ENCODE assay signal across 11 cellular contexts in the genomic region with DNA sequence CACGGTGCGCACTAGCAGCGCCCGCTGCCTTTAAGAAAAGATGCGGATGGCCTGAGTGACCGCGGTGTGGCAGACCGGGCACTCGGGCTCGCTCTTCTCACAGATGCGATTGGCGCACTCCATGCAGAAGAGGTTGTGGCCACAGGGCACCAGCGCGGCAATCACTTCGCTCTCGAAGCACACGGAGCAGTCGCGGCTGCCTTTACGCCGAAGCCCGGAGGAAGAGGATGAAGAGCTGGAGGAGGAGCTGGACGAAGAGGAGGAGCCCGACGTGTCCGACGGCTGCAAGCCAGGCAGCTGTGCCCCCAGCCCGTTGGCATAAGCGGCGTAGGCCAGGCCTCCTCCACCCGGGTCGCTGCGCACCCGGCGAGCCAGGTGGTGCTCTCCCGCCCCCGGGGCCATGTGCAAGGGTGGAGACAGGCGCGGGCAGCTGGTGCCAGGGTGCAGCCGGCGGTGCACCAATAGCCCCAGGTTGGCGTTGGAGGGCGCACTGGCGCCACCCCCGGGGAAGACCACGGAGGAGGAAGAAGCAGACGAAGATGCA. TPM values are rescaled to one million over a fixed set of nuclear protein-coding genes. Genes with fewer than 3 reads are reported as not detected.
DNase-seq lines count a peak whose midpoint lies in the region; ATAC-seq and TF ChIP-seq lines count a peak whose summit lies in the region.
"Had no signal": no experiment of that assay in that cellular context is flagged by ENCODE, and none has a peak within 500 bp of the region (broad histone marks: within the 10 kb centered on the region; RNA-seq: fewer than 3 reads in every experiment).

No MANE protein-coding gene starts in this region.

- no peak overlapping the region for H2BK15ac ChIP-seq in IMR-90 (ENCODE audit: low read depth, low read length)

- H3K14ac ChIP-seq in IMR-90 (replicated peaks; ENCODE audit: low read depth, low read length) (0 out of 2 replicates have a peak overlapping the region, but pooled peaks have one; percentile 15), trophoblast cell (ENCODE audit: low read length) (no peak overlapping the region)

- H3K9ac ChIP-seq in IMR-90 (ENCODE audit: low read depth, low read length) (peak overlapping the region; percentile 92), trophoblast cell (ENCODE audit: low read length) (no peak overlapping the region)

- 24% methylated on average over 23 of the region's 47 CpGs; no CpG with 5 or more reads in 1 of the 2 experiments for WGBS in IMR-90 (ENCODE audit: extremely low coverage in 2 of 2, insufficient read length in 1 of 2), 2 experiments
- no CpG with 5 or more reads among the region's 47 CpGs for WGBS in trophoblast cell (ENCODE audit: extremely low coverage, insufficient coverage, insufficient read length)

- H3K27me3 ChIP-seq in IMR-90 (ENCODE audit: control insufficient read depth, insufficient read depth, low read length) (no peaks in the 10 kb centered on the region), trophoblast cell (ENCODE audit: insufficient read depth, low read length) (peaks cover 24% of the 10 kb centered on the region)

- TF ChIP-seq RAD21 in IMR-90 (IDR thresholded peaks at IDR 0.05; ENCODE audit: low read length) = no peak

- H3K9me1 ChIP-seq in IMR-90 (ENCODE audit: insufficient read depth, low read length) = peaks cover 5% of the 10 kb centered on the region; the same call in 1 of the 2 replicates

- no peak overlapping the region for H2BK20ac ChIP-seq in IMR-90 (ENCODE audit: low read depth, low read length)

- no peak overlapping the region for H4K12ac ChIP-seq in trophoblast cell (ENCODE audit: low read depth, low read length)

- H3K4me1 ChIP-seq in IMR-90 (ENCODE audit: control insufficient read depth, insufficient read depth, low read length) = peaks cover 7% of the 10 kb centered on the region
- H3K4me1 ChIP-seq in trophoblast cell (ENCODE audit: control insufficient read depth in 1 of 2, insufficient read depth in 2 of 2, low read length in 2 of 2) = peaks cover 7 to 13% of the 10 kb centered on the region in 2 experiments

- H3K56ac ChIP-seq in IMR-90 (ENCODE audit: extremely low read depth, insufficient read depth, low read length) = no peak overlapping the region

- H3K36me3 ChIP-seq in IMR-90 (ENCODE audit: control insufficient read depth, insufficient read depth, low read length) (peaks cover 14% of the 10 kb centered on the region; the same call in 1 of the 2 replicates), trophoblast cell (ENCODE audit: control insufficient read depth in 1 of 2, insufficient read depth in 2 of 2, low read length in 2 of 2) (peaks cover 10% of the 10 kb centered on the region in 2 experiments)

- TF ChIP-seq CTCF in IMR-90 (conservative IDR thresholded peaks at IDR 0.05; ENCODE audit: low read depth, low read length) (no peak), endothelial cell (IDR thresholded peaks at IDR 0.05; ENCODE audit: unreplicated experiment) (no peak)

- H3K9me3 ChIP-seq in IMR-90 (ENCODE audit: control insufficient read depth, insufficient read depth, low read length) (no peaks in the 10 kb centered on the region), trophoblast cell (ENCODE audit: insufficient read depth, low read depth, low read length) (peaks cover 9% of the 10 kb centered on the region)

- peaks cover 17% of the 10 kb centered on the region for H3K36me3 Mint-ChIP-seq in endothelial cell (ENCODE audit: low read depth, unreplicated experiment)

- H4K8ac ChIP-seq in IMR-90 (ENCODE audit: low read depth in 2 of 2, low read length in 2 of 2) = 0 out of 4 replicates have a peak overlapping the region, but pooled peaks of 1 of the 2 experiments have one; percentile 28
- H4K8ac ChIP-seq in trophoblast cell (ENCODE audit: low read depth, low read length) = no peak overlapping the region

- H3K4me3 Mint-ChIP-seq in endothelial cell (ENCODE audit: unreplicated experiment) = peak overlapping the region; percentile 99

- no peak for TF ChIP-seq POLR2A in IMR-90 (IDR thresholded peaks at IDR 0.05; ENCODE audit: low read depth, low read length)

- no peak overlapping the region for H2BK12ac ChIP-seq in trophoblast cell (ENCODE audit: low read length)

- H3K27ac ChIP-seq in IMR-90 (ENCODE audit: insufficient read depth, low read length) (peak overlapping the region; percentile 90), trophoblast cell (ENCODE audit: low read depth, low read length) (no peak overlapping the region)

- no peak overlapping the region; the same call in 1 of the 2 replicates for H4K5ac ChIP-seq in IMR-90 (ENCODE audit: low read depth, low read length)

- H3K4me2 ChIP-seq in IMR-90 (ENCODE audit: low read depth, low read length) = peak overlapping the region; percentile 79
- H3K4me2 ChIP-seq in trophoblast cell (ENCODE audit: low read length) = peak overlapping the region; percentile 82

- H2AK9ac ChIP-seq in IMR-90 (replicated peaks; ENCODE audit: low read depth, low read length, poor library complexity) = no peak overlapping the region

- POLR2A ChIA-PET in IMR-90 (lab: Charles Lee; ENCODE audit: unreplicated experiment) = interaction anchor here (0.6 kb wide), 1 partner anchor 136 kb away, joined by 6 read pairs; no protein-coding TSS in a partner anchor

- H3K4ac ChIP-seq in IMR-90 (ENCODE audit: low read depth, low read length) = no peak overlapping the region
- no peak overlapping the region for H3K4ac ChIP-seq in trophoblast cell (ENCODE audit: low read depth, low read length)

- CTCF ChIA-PET in IMR-90 (lab: Yijun Ruan, JAX) = interaction anchor here (1.8 kb wide), 1 partner anchor 9 kb away, joined by 4 read pairs; no protein-coding TSS in a partner anchor

- H4K91ac ChIP-seq in IMR-90 (ENCODE audit: insufficient read depth, low read depth, low read length) (no peak overlapping the region), trophoblast cell (ENCODE audit: low read depth, low read length) (no peak overlapping the region)

- peaks cover 37% of the 10 kb centered on the region for H4K20me1 ChIP-seq in IMR-90 (ENCODE audit: insufficient read depth, low read length)

- peaks cover 3% of the 10 kb centered on the region for H3K79me2 ChIP-seq in trophoblast cell (ENCODE audit: control insufficient read depth, insufficient read depth, low read length, poor library complexity)

- peaks cover 24% of the 10 kb centered on the region for H3K4me1 Mint-ChIP-seq in endothelial cell (ENCODE audit: unreplicated experiment)

- H3K18ac ChIP-seq in IMR-90 (ENCODE audit: low read depth, low read length) (no peak overlapping the region; the same call in 1 of the 2 replicates), trophoblast cell (ENCODE audit: low read length) (peak overlapping the region; percentile 41)

- H2BK120ac ChIP-seq in IMR-90 (ENCODE audit: low read depth, low read length) (no peak overlapping the region), trophoblast cell (ENCODE audit: insufficient read depth, low read length, poor library complexity) (no peak overlapping the region)

- peak overlapping the region; percentile 75 for H3K27ac Mint-ChIP-seq in endothelial cell (ENCODE audit: unreplicated experiment)

- H2AFZ ChIP-seq in IMR-90 (replicated peaks; ENCODE audit: low read length, poor library complexity) (peak overlapping the region; percentile 86), trophoblast cell (ENCODE audit: insufficient read depth, low read length, poor library complexity) (no peak overlapping the region)

- H2BK5ac ChIP-seq in IMR-90 (ENCODE audit: low read depth, low read length, poor library complexity, severe bottlenecking) (no peak overlapping the region), trophoblast cell (ENCODE audit: low read depth, low read length, poor library complexity) (no peak overlapping the region)

- DNase-seq in NCI-H1417 (lab: John Stamatoyannopoulos, UW) = peak in 2 of 3 experiments; percentile 68 to 77
- DNase-seq in NCI-H1417 treated with DMSO at 0.1 percent for 48 hours (lab: John Stamatoyannopoulos, UW) = no peak
- DNase-seq in IMR-90 = no peak
- no peak for DNase-seq in endothelial cell (ENCODE audit: low spot score)
- no peak for DNase-seq in trophoblast cell
- DNase-seq in AG08395 (ENCODE audit: low spot score) = no peak
- no peak for DNase-seq in stimulated activated CD4-positive, alpha-beta T cell treated with anti-CD3 and anti-CD28 coated beads, Interleukin-1b, Interleukin-23, amount 100 ng/mL, for 48 hours
- DNase-seq: 8988T, activated T-cell treated with anti-CD3 and anti-CD28 coated beads for 4 hours, occipital lobe had no signal

- intact Hi-C loops in IMR-90 (cut with micrococcal nuclease) = loop anchor here (10.0 kb wide), 1 partner anchor 218 kb away; no protein-coding TSS in a partner anchor

- peaks cover 11% of the 10 kb centered on the region for H3K27me3 Mint-ChIP-seq in endothelial cell (ENCODE audit: unreplicated experiment)

- dilution Hi-C loops in IMR-90 (cut with HindIII; ENCODE audit: low sequenced_read_pairs, unreplicated experiment) = no loop called here

- BruUV-seq in IMR-90 (replicated peaks; lab: Mats Ljungman, UMichigan) = no TSS peak

- H3K4me3 ChIP-seq in IMR-90 (ENCODE audit: insufficient read depth, low read depth, low read length) (peak overlapping the region; percentile 92), trophoblast cell (ENCODE audit: low read depth, low read length) (peak overlapping the region; percentile 50)

- H2AK5ac ChIP-seq in IMR-90 (ENCODE audit: low read depth, low read length) (0 out of 2 replicates have a peak overlapping the region, but pooled peaks have one; percentile 11), trophoblast cell (ENCODE audit: low read length) (no peak overlapping the region)

- H3K79me1 ChIP-seq in IMR-90 (ENCODE audit: low read depth in 1 of 2, low read length in 2 of 2) (peaks cover 6 to 35% of the 10 kb centered on the region in 2 experiments; a peak in 3 of 4 replicates), trophoblast cell (ENCODE audit: low read length) (peaks cover 11% of the 10 kb centered on the region)

- ATAC-seq in IMR-90 (ENCODE audit: low read depth) (no peak), GM21515 (IDR thresholded peaks at IDR 0.05; ENCODE audit: unreplicated experiment) (no peak)

- in situ Hi-C loops in IMR-90 (cut with MboI; ENCODE audit: low sequenced_read_pairs) = loop anchor here (10.0 kb wide), 2 partner anchors 148 to 568 kb away; no protein-coding TSS in a partner anchor

- H3K9me3 Mint-ChIP-seq in endothelial cell (ENCODE audit: unreplicated experiment) = no peaks in the 10 kb centered on the region

- H3K23ac ChIP-seq in IMR-90 (ENCODE audit: low read depth, low read length) (no peak overlapping the region), trophoblast cell (ENCODE audit: low read length) (no peak overlapping the region)

TF ChIP-seq in IMR-90, 13 proteins besides CTCF, POLR2A, EP300 and RAD21:
- TF ChIP-seq RCOR1 (IDR thresholded peaks at IDR 0.05; ENCODE audit: insufficient replicate concordance, low read length) (no peak), SMC3 (IDR thresholded peaks at IDR 0.05; ENCODE audit: low read depth, low read length) (no peak), MAZ (IDR thresholded peaks at IDR 0.05; ENCODE audit: borderline replicate concordance, low read depth, low read length) (no peak), RFX5 (IDR thresholded peaks at IDR 0.05; ENCODE audit: low read depth, low read length) (no peak)

RNA-seq across cellular contexts. Expression of a gene that starts 2.6 kb away (rescaled TPM):
- 3.6 and 6.7 TPM in 2 replicates for total RNA-seq in IMR-90 (2012; rRNA removed)
- 12.9 and 16.2 TPM in 2 replicates for polyA plus RNA-seq in IMR-90 (2012; rRNA removed)
- polyA plus RNA-seq in IMR-90 (2012; cell fraction: cytosol; rRNA removed) = 7.5 and 19.5 TPM in 2 replicates
- 25.1 and 51.6 TPM in 2 replicates for polyA plus RNA-seq in IMR-90 (2012; cell fraction: nucleus; rRNA removed; ENCODE audit: low replicate concordance)
- 98.2 TPM for total RNA-seq in endothelial cell (ENCODE audit: unreplicated experiment)
- 4.6 and 4.8 TPM in 2 replicates for polyA plus RNA-seq in trophoblast cell (2013)

Comparison
In these comparisons a context has a peak if more than half of its experiments do, and no peak if none do; other contexts are left out.
1. DNase-seq: peak in NCI-H1417 (2 of 3); none in NCI-H1417 treated with DMSO at 0.1 percent for 48 hours (single experiment), IMR-90 (single experiment), endothelial cell (single experiment), trophoblast cell (0 of 2), AG08395 (single experiment) and stimulated activated CD4-positive, alpha-beta T cell treated with anti-CD3 and anti-CD28 coated beads, Interleukin-1b, Interleukin-23, amount 100 ng/mL, for 48 hours (single experiment).
2. RNA of a gene that starts 2.6 kb away (total RNA-seq): 98.2 TPM in endothelial cell (single experiment); 3.6 to 6.7 TPM in IMR-90; every median in the first group is over 10 times any median in the second.